In the genomic region with DNA sequence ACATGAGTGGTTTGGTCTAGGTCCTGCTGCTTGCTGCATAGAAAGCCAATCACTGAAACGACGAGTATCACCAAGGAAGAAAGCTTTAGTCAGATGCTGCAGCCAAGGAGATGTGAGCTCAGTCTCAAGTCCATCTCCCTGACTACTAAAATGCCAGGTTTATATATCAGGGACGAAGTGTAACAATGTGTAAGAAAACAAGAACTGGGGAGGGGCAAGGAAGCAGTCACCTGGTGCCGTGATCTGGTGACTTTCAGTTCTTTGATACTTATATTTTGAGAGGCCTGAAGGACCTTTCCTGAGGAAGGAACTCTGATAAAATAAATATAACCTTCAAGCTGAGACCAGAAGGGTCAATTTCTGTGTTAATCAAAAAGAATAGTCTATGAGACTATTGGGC, we compare ENCODE assay signal across 17 cellular contexts. TPM values are rescaled to one million over a fixed set of nuclear protein-coding genes. Genes with fewer than 3 reads are reported as not detected.
DNase-seq lines count a peak whose midpoint lies in the region; ATAC-seq and TF ChIP-seq lines count a peak whose summit lies in the region.
"Had no signal": no experiment of that assay in that cellular context is flagged by ENCODE, and none has a peak within 500 bp of the region (broad histone marks: within the 10 kb centered on the region; RNA-seq: fewer than 3 reads in every experiment).

No MANE protein-coding gene starts in this region.

- BruUV-seq in IMR-90 (replicated peaks; lab: Mats Ljungman, UMichigan), result no TSS peak

- no peak overlapping the region for H2BK120ac ChIP-seq in IMR-90 (ENCODE audit: low read depth, low read length)
- H2BK120ac ChIP-seq in neuronal stem cell (ENCODE audit: low read depth, low read length), result no peak overlapping the region

- no CpG with 5 or more reads among the region's 4 CpGs for WGBS in IMR-90 (ENCODE audit: extremely low coverage in 2 of 2, insufficient read length in 1 of 2), 2 experiments
- no CpG with 5 or more reads among the region's 4 CpGs for WGBS in neuronal stem cell (ENCODE audit: extremely low coverage in 2 of 2, insufficient read length in 2 of 2, insufficient replicate concordance in 1 of 2), 2 donors

- H3K4me1 Mint-ChIP-seq in activated CD4-positive, alpha-beta memory T cell treated with anti-CD3 and anti-CD28 coated beads for 36 hours (ENCODE audit: low read depth), result peaks cover 8% of the 10 kb centered on the region
- peaks cover 19% of the 10 kb centered on the region for H3K4me1 Mint-ChIP-seq in activated CD4-positive, alpha-beta memory T cell treated with anti-CD3 and anti-CD28 coated beads, Interleukin-2, amount 10 ng/mL, durations not matched to agents 7 days and 5 days
- peaks cover 6% of the 10 kb centered on the region for H3K4me1 Mint-ChIP-seq in activated naive CD8-positive, alpha-beta T cell treated with anti-CD3 and anti-CD28 coated beads for 36 hours
- H3K4me1 Mint-ChIP-seq: endodermal cell had no signal

- H4K91ac ChIP-seq in IMR-90 (ENCODE audit: insufficient read depth, low read depth, low read length) (no peak overlapping the region), neuronal stem cell (ENCODE audit: low read depth, low read length, poor library complexity) (no peak overlapping the region)

- no peaks in the 10 kb centered on the region for H3K36me3 Mint-ChIP-seq in activated CD4-positive, alpha-beta memory T cell treated with anti-CD3 and anti-CD28 coated beads for 36 hours
- H3K36me3 Mint-ChIP-seq in activated CD4-positive, alpha-beta memory T cell treated with anti-CD3 and anti-CD28 coated beads, Interleukin-2, amount 10 ng/mL, durations not matched to agents 7 days and 5 days (ENCODE audit: low read depth), result no peaks in the 10 kb centered on the region
- H3K36me3 Mint-ChIP-seq in activated naive CD8-positive, alpha-beta T cell treated with anti-CD3 and anti-CD28 coated beads for 36 hours, result peaks cover 2% of the 10 kb centered on the region

- H4K20me1 ChIP-seq in IMR-90 (ENCODE audit: insufficient read depth, low read length), result no peaks in the 10 kb centered on the region

- H3K4ac ChIP-seq in IMR-90 (ENCODE audit: low read depth, low read length), result no peak overlapping the region
- H3K4ac ChIP-seq in neuronal stem cell (ENCODE audit: low read length), result no peak overlapping the region

- no peak overlapping the region for H3K4me3 Mint-ChIP-seq in activated CD4-positive, alpha-beta memory T cell treated with anti-CD3 and anti-CD28 coated beads for 36 hours
- H3K4me3 Mint-ChIP-seq in activated CD4-positive, alpha-beta memory T cell treated with anti-CD3 and anti-CD28 coated beads, Interleukin-2, amount 10 ng/mL, durations not matched to agents 7 days and 5 days, result no peak overlapping the region
- no peak overlapping the region for H3K4me3 Mint-ChIP-seq in activated naive CD8-positive, alpha-beta T cell treated with anti-CD3 and anti-CD28 coated beads for 36 hours
- H3K4me3 Mint-ChIP-seq: endodermal cell had no signal

- in situ Hi-C loops in IMR-90 (cut with MboI; ENCODE audit: low sequenced_read_pairs), result loop anchor here (25.0 kb wide), 2 partner anchors 758 to 1008 kb away; no protein-coding TSS in a partner anchor

- H3K4me3 ChIP-seq in IMR-90 (ENCODE audit: insufficient read depth, low read depth, low read length), result no peak overlapping the region
- H3K4me3 ChIP-seq in neuronal stem cell (ENCODE audit: low read length in 2 of 2), result no peak overlapping the region
- H3K4me3 ChIP-seq: ascending aorta had no signal

- TF ChIP-seq CTCF in IMR-90 (conservative IDR thresholded peaks at IDR 0.05; ENCODE audit: low read depth, low read length), result no peak

- no peak for TF ChIP-seq POLR2A in IMR-90 (IDR thresholded peaks at IDR 0.05; ENCODE audit: low read depth, low read length)

- H3K4me1 ChIP-seq in IMR-90 (ENCODE audit: control insufficient read depth, insufficient read depth, low read length), result no peaks in the 10 kb centered on the region
- no peaks in the 10 kb centered on the region for H3K4me1 ChIP-seq in neuronal stem cell (ENCODE audit: control insufficient read depth in 2 of 2, insufficient read depth in 1 of 2, low read depth in 1 of 2, low read length in 2 of 2)
- H3K4me1 ChIP-seq: ascending aorta had no signal

- H3K27ac Mint-ChIP-seq in activated CD4-positive, alpha-beta memory T cell treated with anti-CD3 and anti-CD28 coated beads for 36 hours, result peak overlapping the region; percentile 28
- H3K27ac Mint-ChIP-seq in activated CD4-positive, alpha-beta memory T cell treated with anti-CD3 and anti-CD28 coated beads, Interleukin-2, amount 10 ng/mL, durations not matched to agents 7 days and 5 days, result no peak overlapping the region
- peak overlapping the region; percentile 42 for H3K27ac Mint-ChIP-seq in activated naive CD8-positive, alpha-beta T cell treated with anti-CD3 and anti-CD28 coated beads for 36 hours
- H3K27ac Mint-ChIP-seq: activated T-helper 2 cell treated with anti-CD3 and anti-CD28 coated beads, Interferon-gamma antibody, Interleukin-2, Interleukin-4, amounts not matched to agents 10 μg/mL and 5 μg/mL and 100 μg/mL, durations not matched to agents 14 hours and 24 hours and 36 hours; endodermal cell had no signal

- H2AFZ ChIP-seq in IMR-90 (replicated peaks; ENCODE audit: low read length, poor library complexity) (peak overlapping the region; percentile 67), neuronal stem cell (ENCODE audit: low read length) (peak overlapping the region; percentile 39)

- DNase-seq in activated CD4-positive, alpha-beta memory T cell treated with anti-CD3 and anti-CD28 coated beads for 36 hours, result no peak
- no peak for DNase-seq in activated CD4-positive, alpha-beta memory T cell treated with anti-CD3 and anti-CD28 coated beads, Interleukin-2, amount 10 ng/mL, durations not matched to agents 7 days and 5 days
- DNase-seq in IMR-90 (no peak), neuronal stem cell (ENCODE audit: low spot score) (no peak), posterior vena cava (ENCODE audit: low spot score) (no peak), SIG-M5 (lab: John Stamatoyannopoulos, UW) (no peak), SHP77 (lab: John Stamatoyannopoulos, UW) (no peak)
- DNase-seq in activated naive CD8-positive, alpha-beta T cell treated with anti-CD3 and anti-CD28 coated beads for 36 hours, result no peak
- DNase-seq: DMS79 treated with DMSO at 0.1 percent for 48 hours, endodermal cell, KBM-7, NCI-H2029, NCI-H510A treated with DMSO at 0.1 percent for 48 hours had no signal

- H4K8ac ChIP-seq in IMR-90 (ENCODE audit: low read depth in 2 of 2, low read length in 2 of 2) (no peak overlapping the region), neuronal stem cell (ENCODE audit: low read depth, low read length) (no peak overlapping the region)

- ATAC-seq in IMR-90 (ENCODE audit: low read depth), result no peak
- ATAC-seq: left lobe of liver had no signal

- intact Hi-C loops in activated CD4-positive, alpha-beta memory T cell treated with anti-CD3 and anti-CD28 coated beads for 36 hours (cut with micrococcal nuclease), result no loop called here
- intact Hi-C loops in IMR-90 (cut with micrococcal nuclease) (loop anchor here (5.0 kb wide), 1 partner anchor 753 kb away; no protein-coding TSS in a partner anchor), posterior vena cava (cut with DNase I) (no loop called here)

- H3K9ac ChIP-seq in IMR-90 (ENCODE audit: low read depth, low read length) (no peak overlapping the region), neuronal stem cell (ENCODE audit: low read depth, low read length, poor library complexity) (no peak overlapping the region)

- no peaks in the 10 kb centered on the region for H3K9me1 ChIP-seq in IMR-90 (ENCODE audit: insufficient read depth, low read length)

- no peak for TF ChIP-seq RAD21 in IMR-90 (IDR thresholded peaks at IDR 0.05; ENCODE audit: low read length)

- POLR2A ChIA-PET in activated CD4-positive, alpha-beta memory T cell treated with anti-CD3 and anti-CD28 coated beads for 36 hours (lab: Charles Lee), result interaction anchor here (0.5 kb wide), 1 partner anchor 43 kb away, joined by 4 read pairs; no protein-coding TSS in a partner anchor
- POLR2A ChIA-PET in activated CD4-positive, alpha-beta memory T cell treated with anti-CD3 and anti-CD28 coated beads, Interleukin-2, amount 10 ng/mL, durations not matched to agents 7 days and 5 days (lab: Charles Lee), result no interaction called here
- POLR2A ChIA-PET in IMR-90 (lab: Charles Lee; ENCODE audit: unreplicated experiment), result no interaction called here

- H4K5ac ChIP-seq in IMR-90 (ENCODE audit: low read depth, low read length), result no peak overlapping the region

- no peaks in the 10 kb centered on the region for H3K27me3 Mint-ChIP-seq in activated CD4-positive, alpha-beta memory T cell treated with anti-CD3 and anti-CD28 coated beads for 36 hours
- no peaks in the 10 kb centered on the region for H3K27me3 Mint-ChIP-seq in activated CD4-positive, alpha-beta memory T cell treated with anti-CD3 and anti-CD28 coated beads, Interleukin-2, amount 10 ng/mL, durations not matched to agents 7 days and 5 days
- H3K27me3 Mint-ChIP-seq in activated naive CD8-positive, alpha-beta T cell treated with anti-CD3 and anti-CD28 coated beads for 36 hours, result no peaks in the 10 kb centered on the region

- H3K27ac ChIP-seq in IMR-90 (ENCODE audit: insufficient read depth, low read length) (no peak overlapping the region), neuronal stem cell (replicated peaks; ENCODE audit: low read length) (no peak overlapping the region)
- H3K27ac ChIP-seq: ascending aorta, C4-2B had no signal

- H2BK12ac ChIP-seq in neuronal stem cell (ENCODE audit: low read length), result no peak overlapping the region

- no peaks in the 10 kb centered on the region for H3K79me1 ChIP-seq in IMR-90 (ENCODE audit: low read depth in 1 of 2, low read length in 2 of 2)
- no peaks in the 10 kb centered on the region for H3K79me1 ChIP-seq in neuronal stem cell (ENCODE audit: low read depth, low read length)

- CTCF ChIA-PET in activated CD4-positive, alpha-beta memory T cell treated with anti-CD3 and anti-CD28 coated beads for 36 hours (lab: Charles Lee), result interaction anchor here (1.2 to 2.4 kb wide), 3 partner anchors 13 to 140 kb away, joined by 3 to 8 read pairs (median 5); no protein-coding TSS in a partner anchor
- CTCF ChIA-PET in activated CD4-positive, alpha-beta memory T cell treated with anti-CD3 and anti-CD28 coated beads, Interleukin-2, amount 10 ng/mL, durations not matched to agents 7 days and 5 days (lab: Charles Lee), result interaction anchor here (0.7 to 2.1 kb wide), 4 partner anchors 127 to 665 kb away, joined by 3 to 10 read pairs (median 4); no protein-coding TSS in a partner anchor
- CTCF ChIA-PET in IMR-90 (lab: Yijun Ruan, JAX), result no interaction called here

- no peak overlapping the region for H3K56ac ChIP-seq in IMR-90 (ENCODE audit: extremely low read depth, insufficient read depth, low read length)

- H3K4me2 ChIP-seq in IMR-90 (ENCODE audit: low read depth, low read length), result no peak overlapping the region
- H3K4me2 ChIP-seq in neuronal stem cell (ENCODE audit: insufficient read depth, low read length, poor library complexity, severe bottlenecking), result no peak overlapping the region

- no peaks in the 10 kb centered on the region for H3K9me3 ChIP-seq in IMR-90 (ENCODE audit: control insufficient read depth, insufficient read depth, low read length)
- no peaks in the 10 kb centered on the region for H3K9me3 ChIP-seq in neuronal stem cell (replicated peaks in 1 of 2; ENCODE audit: control insufficient read depth in 2 of 2, insufficient read depth in 1 of 2, low read depth in 1 of 2, low read length in 2 of 2)
- H3K9me3 ChIP-seq: ascending aorta had no signal

- H3K18ac ChIP-seq in IMR-90 (ENCODE audit: low read depth, low read length), result no peak overlapping the region
- no peak overlapping the region for H3K18ac ChIP-seq in neuronal stem cell (ENCODE audit: low read length)

- dilution Hi-C loops in IMR-90 (cut with HindIII; ENCODE audit: low sequenced_read_pairs, unreplicated experiment), result no loop called here

- H3K23ac ChIP-seq in IMR-90 (ENCODE audit: low read depth, low read length) (no peak overlapping the region), neuronal stem cell (ENCODE audit: low read depth, low read length, poor library complexity) (no peak overlapping the region)

- H3K36me3 ChIP-seq in IMR-90 (ENCODE audit: control insufficient read depth, insufficient read depth, low read length) (no peaks in the 10 kb centered on the region), neuronal stem cell (replicated peaks in 1 of 2; ENCODE audit: control insufficient read depth in 2 of 2, insufficient read depth in 2 of 2, low read length in 2 of 2) (no peaks in the 10 kb centered on the region)
- H3K36me3 ChIP-seq: ascending aorta had no signal

- H2BK5ac ChIP-seq in IMR-90 (ENCODE audit: low read depth, low read length, poor library complexity, severe bottlenecking) (no peak overlapping the region), neuronal stem cell (ENCODE audit: low read length) (no peak overlapping the region)

- H2BK15ac ChIP-seq in IMR-90 (ENCODE audit: low read depth, low read length) (no peak overlapping the region), neuronal stem cell (ENCODE audit: low read length) (no peak overlapping the region)

- H2BK20ac ChIP-seq in IMR-90 (ENCODE audit: low read depth, low read length), result no peak overlapping the region

- no peaks in the 10 kb centered on the region for H3K9me3 Mint-ChIP-seq in activated CD4-positive, alpha-beta memory T cell treated with anti-CD3 and anti-CD28 coated beads for 36 hours
- H3K9me3 Mint-ChIP-seq in activated CD4-positive, alpha-beta memory T cell treated with anti-CD3 and anti-CD28 coated beads, Interleukin-2, amount 10 ng/mL, durations not matched to agents 7 days and 5 days, result no peaks in the 10 kb centered on the region
- no peaks in the 10 kb centered on the region for H3K9me3 Mint-ChIP-seq in activated naive CD8-positive, alpha-beta T cell treated with anti-CD3 and anti-CD28 coated beads for 36 hours
- H3K9me3 Mint-ChIP-seq: activated T-helper 2 cell treated with anti-CD3 and anti-CD28 coated beads, Interferon-gamma antibody, Interleukin-2, Interleukin-4, amounts not matched to agents 10 μg/mL and 5 μg/mL and 100 μg/mL, durations not matched to agents 14 hours and 24 hours and 36 hours; endodermal cell had no signal

- no peak overlapping the region for H3K14ac ChIP-seq in IMR-90 (replicated peaks; ENCODE audit: low read depth, low read length)
- H3K14ac ChIP-seq in neuronal stem cell (ENCODE audit: low read length), result no peak overlapping the region

- H2AK5ac ChIP-seq in IMR-90 (ENCODE audit: low read depth, low read length) (no peak overlapping the region), neuronal stem cell (ENCODE audit: low read depth, low read length) (no peak overlapping the region)

- no peak overlapping the region for H2AK9ac ChIP-seq in IMR-90 (replicated peaks; ENCODE audit: low read depth, low read length, poor library complexity)

- H3K27me3 ChIP-seq in IMR-90 (ENCODE audit: control insufficient read depth, insufficient read depth, low read length) (peaks cover 4% of the 10 kb centered on the region), neuronal stem cell (ENCODE audit: control insufficient read depth in 3 of 3, insufficient read depth in 3 of 3, low read depth in 1 of 3, low read length in 3 of 3) (no peaks in the 10 kb centered on the region)
- H3K27me3 ChIP-seq: ascending aorta had no signal

RNA-seq across cellular contexts. Expression of gene ABRAXAS1, which starts 19.6 kb away (rescaled TPM):
- 10 to 100 TPM; 17.5 to 18.0 TPM for total RNA-seq in activated CD4-positive, alpha-beta memory T cell treated with anti-CD3 and anti-CD28 coated beads for 36 hours
- 10 to 100 TPM; 11.2 to 13.7 TPM for total RNA-seq in activated CD4-positive, alpha-beta memory T cell treated with anti-CD3 and anti-CD28 coated beads, Interleukin-2, amount 10 ng/mL, durations not matched to agents 7 days and 5 days
- total RNA-seq in IMR-90 (2012; rRNA removed) (8.4 and 12.2 TPM in 2 replicates), posterior vena cava (10 to 100 TPM; 13.2 to 13.7 TPM)
- 3.8 and 4.1 TPM in 2 replicates for polyA plus RNA-seq in IMR-90 (2012; rRNA removed)
- 0.70 and 0.81 TPM in 2 replicates for polyA plus RNA-seq in IMR-90 (2012; cell fraction: cytosol; rRNA removed)
- 0.71 and 4.5 TPM in 2 replicates for polyA plus RNA-seq in IMR-90 (2012; cell fraction: nucleus; rRNA removed; ENCODE audit: low replicate concordance)
- total RNA-seq in activated naive CD8-positive, alpha-beta T cell treated with anti-CD3 and anti-CD28 coated beads for 36 hours, result 10 to 100 TPM; 18.5 TPM
- polyA plus RNA-seq in neuronal stem cell (2013, experiment 1 of 2), result 33.6 TPM
- 34.9 TPM for polyA plus RNA-seq in neuronal stem cell (2013, experiment 2 of 2)

RNA-seq across cellular contexts. Expression of gene GPAT3, which starts 31.4 kb away (rescaled TPM):
- 1 to 10 TPM; 4.2 to 7.2 TPM for total RNA-seq in activated CD4-positive, alpha-beta memory T cell treated with anti-CD3 and anti-CD28 coated beads for 36 hours
- 10 to 100 TPM; 27.2 to 27.7 TPM for total RNA-seq in activated CD4-positive, alpha-beta memory T cell treated with anti-CD3 and anti-CD28 coated beads, Interleukin-2, amount 10 ng/mL, durations not matched to agents 7 days and 5 days
- total RNA-seq in IMR-90 (2012; rRNA removed) (2.9 and 5.3 TPM in 2 replicates), posterior vena cava (1 to 10 TPM; 3.4 to 4.3 TPM)
- 1.0 and 1.3 TPM in 2 replicates for polyA plus RNA-seq in IMR-90 (2012; rRNA removed)
- polyA plus RNA-seq in IMR-90 (2012; cell fraction: cytosol; rRNA removed), result 0.96 and 1.2 TPM in 2 replicates
- polyA plus RNA-seq in IMR-90 (2012; cell fraction: nucleus; rRNA removed; ENCODE audit: low replicate concordance), result 0.50 and 2.7 TPM in 2 replicates
- 1 to 10 TPM; 2.5 to 2.8 TPM for total RNA-seq in activated naive CD8-positive, alpha-beta T cell treated with anti-CD3 and anti-CD28 coated beads for 36 hours
- 0.13 TPM for polyA plus RNA-seq in neuronal stem cell (2013, experiment 1 of 2)
- polyA plus RNA-seq in neuronal stem cell (2013, experiment 2 of 2), result 0.06 TPM

RNA-seq across cellular contexts. Expression of gene MRPS18C, which starts 48.7 kb away (rescaled TPM):
- total RNA-seq in activated CD4-positive, alpha-beta memory T cell treated with anti-CD3 and anti-CD28 coated beads for 36 hours, result 10 to 100 TPM; 63.3 to 72.8 TPM
- total RNA-seq in activated CD4-positive, alpha-beta memory T cell treated with anti-CD3 and anti-CD28 coated beads, Interleukin-2, amount 10 ng/mL, durations not matched to agents 7 days and 5 days, result 10 to 100 TPM; 58.1 to 58.5 TPM
- 8.6 and 23.9 TPM in 2 replicates for total RNA-seq in IMR-90 (2012; rRNA removed)
- 12.2 and 13.4 TPM in 2 replicates for polyA plus RNA-seq in IMR-90 (2012; rRNA removed)
- 7.5 and 7.9 TPM in 2 replicates for polyA plus RNA-seq in IMR-90 (2012; cell fraction: cytosol; rRNA removed)
- 1.3 and 11.1 TPM in 2 replicates for polyA plus RNA-seq in IMR-90 (2012; cell fraction: nucleus; rRNA removed; ENCODE audit: low replicate concordance)
- total RNA-seq in activated naive CD8-positive, alpha-beta T cell treated with anti-CD3 and anti-CD28 coated beads for 36 hours, result 10 to 100 TPM; 85.5 to 86.8 TPM
- 83.7 TPM for polyA plus RNA-seq in neuronal stem cell (2013, experiment 1 of 2)
- polyA plus RNA-seq in neuronal stem cell (2013, experiment 2 of 2), result 94.4 TPM
- total RNA-seq in posterior vena cava, result 10 to 100 TPM; 39.4 to 42.8 TPM

RNA-seq across cellular contexts. Expression of gene HELQ, which starts 48.9 kb away (rescaled TPM):
- total RNA-seq in activated CD4-positive, alpha-beta memory T cell treated with anti-CD3 and anti-CD28 coated beads for 36 hours, result 10 to 100 TPM in 1 of 2 experiments, 1 to 10 TPM in 1; 9.5 to 13.3 TPM
- 10 to 100 TPM; 16.4 to 17.8 TPM for total RNA-seq in activated CD4-positive, alpha-beta memory T cell treated with anti-CD3 and anti-CD28 coated beads, Interleukin-2, amount 10 ng/mL, durations not matched to agents 7 days and 5 days
- total RNA-seq in IMR-90 (2012; rRNA removed) (9.1 and 13.1 TPM in 2 replicates), posterior vena cava (10 to 100 TPM; 10.7 to 12.9 TPM)
- polyA plus RNA-seq in IMR-90 (2012; rRNA removed), result 7.4 and 8.8 TPM in 2 replicates
- polyA plus RNA-seq in IMR-90 (2012; cell fraction: cytosol; rRNA removed), result 3.8 and 5.9 TPM in 2 replicates
- polyA plus RNA-seq in IMR-90 (2012; cell fraction: nucleus; rRNA removed; ENCODE audit: low replicate concordance), result 2.8 and 7.8 TPM in 2 replicates
- total RNA-seq in activated naive CD8-positive, alpha-beta T cell treated with anti-CD3 and anti-CD28 coated beads for 36 hours, result 10 to 100 TPM; 11.4 to 11.9 TPM
- 6.9 TPM for polyA plus RNA-seq in neuronal stem cell (2013, experiment 1 of 2)
- polyA plus RNA-seq in neuronal stem cell (2013, experiment 2 of 2), result 6.8 TPM
